ENCODE assay signal across 9 cellular contexts in genomic region chr2:54054271-54054670, GRCh38.
A peak's percentile ranks its signal among the peaks of the same experiment; 100 is the strongest.
DNase-seq lines count a peak whose midpoint lies in the region; ATAC-seq lines count a peak whose summit lies in the region.
"Had no signal": no experiment of that assay in that cellular context is flagged by ENCODE, and none has a peak within 500 bp of the region (broad histone marks: within the 10 kb centered on the region; RNA-seq: fewer than 3 reads in every experiment).

No MANE protein-coding gene starts in this region.

- ATAC-seq in GM18861 (IDR thresholded peaks at IDR 0.05; ENCODE audit: unreplicated experiment), result peak; percentile 54
- peak; percentile 79 for ATAC-seq in GM21786 (IDR thresholded peaks at IDR 0.05; ENCODE audit: unreplicated experiment)
- peak; percentile 45 for ATAC-seq in HG03575 (IDR thresholded peaks at IDR 0.05; ENCODE audit: extremely low read depth, insufficient number of reproducible peaks, low FRiP score, unreplicated experiment)
- no peak for ATAC-seq in naive thymus-derived CD8-positive, alpha-beta T cell

- H3K4me3 Mint-ChIP-seq in naive thymus-derived CD8-positive, alpha-beta T cell, result peak overlapping the region; percentile 16 to 74 (median 50)

- peaks cover 0 to 10% (median 0%) of the 10 kb centered on the region in 9 donors for H3K9me3 Mint-ChIP-seq in naive thymus-derived CD8-positive, alpha-beta T cell

- no peak for DNase-seq in naive thymus-derived CD8-positive, alpha-beta T cell
- DNase-seq in NCI-H187 treated with DMSO at 0.1 percent for 48 hours (lab: John Stamatoyannopoulos, UW), result no peak
- no peak for DNase-seq in DMS 273 treated with DMSO at 0.1 percent for 48 hours (lab: John Stamatoyannopoulos, UW)
- DNase-seq in T-helper 9 cell, result no peak
- DNase-seq in activated CD4-positive, alpha-beta T cell treated with anti-CD3 and anti-CD28 coated beads, Interleukin-2, amount 50 U/mL, for 48 hours, result no peak
- DNase-seq: NCI-H2081 had no signal

- peaks cover 19 to 28% (median 23%) of the 10 kb centered on the region in 4 donors for H3K4me1 Mint-ChIP-seq in naive thymus-derived CD8-positive, alpha-beta T cell

- H3K36me3 Mint-ChIP-seq in naive thymus-derived CD8-positive, alpha-beta T cell, result peaks cover 13 to 34% (median 19%) of the 10 kb centered on the region in 3 donors

- POLR2A ChIA-PET in naive thymus-derived CD8-positive, alpha-beta T cell (lab: Charles Lee), result interaction anchor here (1.1 to 1.6 kb wide), 2 partner anchors 41 to 84 kb away, joined by 3 to 6 read pairs; partner anchors contain the start of gene PSME4

- H3K27ac Mint-ChIP-seq in naive thymus-derived CD8-positive, alpha-beta T cell, result peak overlapping the region; percentile 76 to 91 (median 89)

- H3K27me3 Mint-ChIP-seq in naive thymus-derived CD8-positive, alpha-beta T cell, result no peaks in the 10 kb centered on the region

Comparison
In these comparisons a context has a peak if more than half of its experiments do, and no peak if none do; other contexts are left out.
1. ATAC-seq: peak in GM18861 (single experiment), GM21786 (single experiment) and HG03575 (single experiment); none in naive thymus-derived CD8-positive, alpha-beta T cell (0 of 2).